Comparison of ENCODE assay signal across 1 cellular context in genomic region chr10:80491251-80492102, GRCh38.
TF ChIP-seq lines count a peak whose summit lies in the region.

No MANE protein-coding gene starts in this region.

TF ChIP-seq in HepG2, 621 proteins besides CTCF, POLR2A, EP300 and RAD21 (continues in another document):
- TF ChIP-seq ELF1 (CRISPR knock-in tag; IDR thresholded peaks at IDR 0.05): peak; percentile 60
- TF ChIP-seq SMAD1 (CRISPR knock-in tag; IDR thresholded peaks at IDR 0.05; ENCODE audit: borderline replicate concordance, low read depth): no peak
- TF ChIP-seq FOXP1 (IDR thresholded peaks at IDR 0.05): no peak
- TF ChIP-seq FOXP1 (CRISPR knock-in tag; IDR thresholded peaks at IDR 0.05): peak; percentile 68; the same call in 1 of the 2 replicates
- no peak for TF ChIP-seq ATF7 (IDR thresholded peaks at IDR 0.05)
- TF ChIP-seq ATF7 (CRISPR knock-in tag; IDR thresholded peaks at IDR 0.05): no peak; the same call in 1 of the 2 replicates
- peak; percentile 56; the same call in 1 of the 2 replicates for TF ChIP-seq MYC (CRISPR knock-in tag; IDR thresholded peaks at IDR 0.05; ENCODE audit: borderline replicate concordance)
- TF ChIP-seq ZFP36L1 (CRISPR knock-in tag; IDR thresholded peaks at IDR 0.05): no peak
- TF ChIP-seq HMG20A (CRISPR knock-in tag; IDR thresholded peaks at IDR 0.05; ENCODE audit: borderline replicate concordance): peak; percentile 34; the same call in 1 of the 2 replicates
- TF ChIP-seq TAF15 (IDR thresholded peaks at IDR 0.05; ENCODE audit: low read depth, low read length, poor library complexity, severe bottlenecking): no peak
- peak; percentile 45; the same call in 1 of the 2 replicates for TF ChIP-seq ZNF749 (CRISPR knock-in tag; IDR thresholded peaks at IDR 0.05; ENCODE audit: borderline replicate concordance)
- TF ChIP-seq BATF2 (CRISPR knock-in tag; IDR thresholded peaks at IDR 0.05): no peak
- peak; percentile 52; the same call in 1 of the 2 replicates for TF ChIP-seq ZFX (CRISPR knock-in tag; IDR thresholded peaks at IDR 0.05; ENCODE audit: low read depth)
- 0 out of 4 replicates have a peak, but pooled peaks of 1 of the 2 experiments have one; percentile 57 for TF ChIP-seq ATF4 (CRISPR knock-in tag; IDR thresholded peaks at IDR 0.05)
- TF ChIP-seq ZNF292 (CRISPR knock-in tag; IDR thresholded peaks at IDR 0.05; ENCODE audit: borderline replicate concordance, low read depth): peak; percentile 80; the same call in 1 of the 2 replicates
- TF ChIP-seq AFF4 (CRISPR knock-in tag; IDR thresholded peaks at IDR 0.05): no peak
- no peak for TF ChIP-seq SIN3A (IDR thresholded peaks at IDR 0.05; ENCODE audit: borderline replicate concordance, low read depth, low read length)
- TF ChIP-seq KAT8 (CRISPR knock-in tag; IDR thresholded peaks at IDR 0.05): peak; percentile 61; the same call in 1 of the 2 replicates
- peak; percentile 96 for TF ChIP-seq ZNF687 (CRISPR knock-in tag; IDR thresholded peaks at IDR 0.05)
- peak; percentile 35; the same call in 1 of the 2 replicates for TF ChIP-seq NR2F6 (IDR thresholded peaks at IDR 0.05)
- peak; percentile 65; the same call in 1 of the 2 replicates for TF ChIP-seq NR2F6 (CRISPR knock-in tag; IDR thresholded peaks at IDR 0.05)
- TF ChIP-seq TP53 (CRISPR knock-in tag; conservative IDR thresholded peaks at IDR 0.05): no peak
- no peak for TF ChIP-seq HNRNPH1 (optimal IDR thresholded peaks at IDR 0.05; ENCODE audit: low read depth, low read length)
- peak; percentile 53; the same call in 1 of the 2 replicates for TF ChIP-seq HIC2 (CRISPR knock-in tag; IDR thresholded peaks at IDR 0.05; ENCODE audit: low read depth)
- TF ChIP-seq RARA (CRISPR knock-in tag; IDR thresholded peaks at IDR 0.05): peak; percentile 63
- peak; percentile 57 for TF ChIP-seq DRAP1 (CRISPR knock-in tag; IDR thresholded peaks at IDR 0.05)
- TF ChIP-seq TBX2 (CRISPR knock-in tag; IDR thresholded peaks at IDR 0.05; ENCODE audit: borderline replicate concordance): 0 out of 2 replicates have a peak, but pooled peaks have one; percentile 60
- no peak for TF ChIP-seq CREB1 (IDR thresholded peaks at IDR 0.05)
- TF ChIP-seq CREB1 (CRISPR knock-in tag; IDR thresholded peaks at IDR 0.05): peak; percentile 23; the same call in 1 of the 2 replicates
- TF ChIP-seq FLYWCH1 (CRISPR knock-in tag; IDR thresholded peaks at IDR 0.05): no peak
- no peak for TF ChIP-seq ZFP36 (IDR thresholded peaks at IDR 0.05; ENCODE audit: borderline replicate concordance, low read depth, low read length, partially characterized antibody)
- no peak for TF ChIP-seq EHMT2 (IDR thresholded peaks at IDR 0.05; ENCODE audit: borderline replicate concordance, low read depth, low read length)
- TF ChIP-seq STAG1 (CRISPR knock-in tag; IDR thresholded peaks at IDR 0.05): no peak
- TF ChIP-seq HCFC1 (IDR thresholded peaks at IDR 0.05; ENCODE audit: low read depth, low read length): no peak
- TF ChIP-seq MED1 (CRISPR knock-in tag; IDR thresholded peaks at IDR 0.05): peak; percentile 97
- TF ChIP-seq ATF1 (CRISPR knock-in tag; IDR thresholded peaks at IDR 0.05): no peak
- no peak for TF ChIP-seq PBX3 (CRISPR knock-in tag; IDR thresholded peaks at IDR 0.05; ENCODE audit: borderline replicate concordance)
- TF ChIP-seq SMYD3 (CRISPR knock-in tag; IDR thresholded peaks at IDR 0.05): no peak
- TF ChIP-seq ZFY (CRISPR knock-in tag; IDR thresholded peaks at IDR 0.05): peak; percentile 36; the same call in 1 of the 2 replicates
- TF ChIP-seq DZIP1 (CRISPR knock-in tag; IDR thresholded peaks at IDR 0.05): no peak
- no peak for TF ChIP-seq TSC22D2 (CRISPR knock-in tag; IDR thresholded peaks at IDR 0.05; ENCODE audit: borderline replicate concordance)
- TF ChIP-seq ISX (CRISPR knock-in tag; conservative IDR thresholded peaks at IDR 0.05): no peak
- peak; percentile 78; the same call in 1 of the 2 replicates for TF ChIP-seq KLF11 (CRISPR knock-in tag; IDR thresholded peaks at IDR 0.05)
- TF ChIP-seq ZC3H4 (CRISPR knock-in tag; IDR thresholded peaks at IDR 0.05; ENCODE audit: borderline replicate concordance): no peak; the same call in 1 of the 2 replicates
- 0 out of 2 replicates have a peak, but pooled peaks have one; percentile 34 for TF ChIP-seq BORCS8-MEF2B (CRISPR knock-in tag; IDR thresholded peaks at IDR 0.05)
- TF ChIP-seq BCL6 (CRISPR knock-in tag; IDR thresholded peaks at IDR 0.05): peak; percentile 45
- 0 out of 2 replicates have a peak, but pooled peaks have one; percentile 52 for TF ChIP-seq ZNF343 (CRISPR knock-in tag; IDR thresholded peaks at IDR 0.05)
- no peak; the same call in 1 of the 2 replicates for TF ChIP-seq ZNF263 (CRISPR knock-in tag; IDR thresholded peaks at IDR 0.05)
- TF ChIP-seq ZNF563 (CRISPR knock-in tag; IDR thresholded peaks at IDR 0.05): peak; percentile 57; the same call in 1 of the 2 replicates
- TF ChIP-seq HES4 (CRISPR knock-in tag; IDR thresholded peaks at IDR 0.05; ENCODE audit: borderline replicate concordance): no peak
- TF ChIP-seq HMGXB4 (CRISPR knock-in tag; IDR thresholded peaks at IDR 0.05; ENCODE audit: borderline replicate concordance in 1 of 2, low read depth in 1 of 2): no peak; a peak in 1 of 4 replicates
- no peak for TF ChIP-seq HIVEP1 (CRISPR knock-in tag; IDR thresholded peaks at IDR 0.05)
